1 cellular context compared by ENCODE assay signal in the genomic region with DNA sequence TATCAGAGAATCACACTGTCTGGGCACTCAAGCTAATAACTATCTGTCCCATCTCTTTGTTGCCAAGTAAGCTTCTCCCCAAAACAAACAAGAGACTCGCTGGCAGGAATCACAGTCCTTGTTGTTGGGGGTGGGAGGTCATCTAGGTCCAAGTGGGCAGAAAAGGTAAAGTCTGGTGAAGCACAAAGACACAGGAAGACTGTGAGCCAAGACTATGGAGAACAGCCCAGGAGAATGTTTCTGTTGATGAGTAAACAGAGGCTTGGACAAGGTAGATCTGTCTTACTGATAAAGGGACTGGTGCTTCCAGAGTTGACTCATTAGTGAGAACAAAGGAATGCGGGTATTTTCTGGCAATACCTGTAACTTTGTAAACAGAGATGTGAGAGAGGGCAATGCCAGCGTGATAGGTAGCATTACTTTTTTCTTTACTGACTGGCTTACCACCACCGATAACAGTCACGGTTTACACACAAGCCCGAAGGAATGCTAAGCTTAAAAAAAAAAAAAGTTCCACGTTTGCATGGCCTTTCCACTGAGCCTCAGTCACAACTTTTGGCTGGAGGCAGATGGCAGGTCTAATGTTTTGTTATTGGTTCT.
TF ChIP-seq lines count a peak whose summit lies in the region.

No MANE protein-coding gene starts in this region.

TF ChIP-seq in HepG2, 621 proteins besides CTCF, POLR2A, EP300 and RAD21 (continued from another document and continues in another):
- TF ChIP-seq, protein P1, sequence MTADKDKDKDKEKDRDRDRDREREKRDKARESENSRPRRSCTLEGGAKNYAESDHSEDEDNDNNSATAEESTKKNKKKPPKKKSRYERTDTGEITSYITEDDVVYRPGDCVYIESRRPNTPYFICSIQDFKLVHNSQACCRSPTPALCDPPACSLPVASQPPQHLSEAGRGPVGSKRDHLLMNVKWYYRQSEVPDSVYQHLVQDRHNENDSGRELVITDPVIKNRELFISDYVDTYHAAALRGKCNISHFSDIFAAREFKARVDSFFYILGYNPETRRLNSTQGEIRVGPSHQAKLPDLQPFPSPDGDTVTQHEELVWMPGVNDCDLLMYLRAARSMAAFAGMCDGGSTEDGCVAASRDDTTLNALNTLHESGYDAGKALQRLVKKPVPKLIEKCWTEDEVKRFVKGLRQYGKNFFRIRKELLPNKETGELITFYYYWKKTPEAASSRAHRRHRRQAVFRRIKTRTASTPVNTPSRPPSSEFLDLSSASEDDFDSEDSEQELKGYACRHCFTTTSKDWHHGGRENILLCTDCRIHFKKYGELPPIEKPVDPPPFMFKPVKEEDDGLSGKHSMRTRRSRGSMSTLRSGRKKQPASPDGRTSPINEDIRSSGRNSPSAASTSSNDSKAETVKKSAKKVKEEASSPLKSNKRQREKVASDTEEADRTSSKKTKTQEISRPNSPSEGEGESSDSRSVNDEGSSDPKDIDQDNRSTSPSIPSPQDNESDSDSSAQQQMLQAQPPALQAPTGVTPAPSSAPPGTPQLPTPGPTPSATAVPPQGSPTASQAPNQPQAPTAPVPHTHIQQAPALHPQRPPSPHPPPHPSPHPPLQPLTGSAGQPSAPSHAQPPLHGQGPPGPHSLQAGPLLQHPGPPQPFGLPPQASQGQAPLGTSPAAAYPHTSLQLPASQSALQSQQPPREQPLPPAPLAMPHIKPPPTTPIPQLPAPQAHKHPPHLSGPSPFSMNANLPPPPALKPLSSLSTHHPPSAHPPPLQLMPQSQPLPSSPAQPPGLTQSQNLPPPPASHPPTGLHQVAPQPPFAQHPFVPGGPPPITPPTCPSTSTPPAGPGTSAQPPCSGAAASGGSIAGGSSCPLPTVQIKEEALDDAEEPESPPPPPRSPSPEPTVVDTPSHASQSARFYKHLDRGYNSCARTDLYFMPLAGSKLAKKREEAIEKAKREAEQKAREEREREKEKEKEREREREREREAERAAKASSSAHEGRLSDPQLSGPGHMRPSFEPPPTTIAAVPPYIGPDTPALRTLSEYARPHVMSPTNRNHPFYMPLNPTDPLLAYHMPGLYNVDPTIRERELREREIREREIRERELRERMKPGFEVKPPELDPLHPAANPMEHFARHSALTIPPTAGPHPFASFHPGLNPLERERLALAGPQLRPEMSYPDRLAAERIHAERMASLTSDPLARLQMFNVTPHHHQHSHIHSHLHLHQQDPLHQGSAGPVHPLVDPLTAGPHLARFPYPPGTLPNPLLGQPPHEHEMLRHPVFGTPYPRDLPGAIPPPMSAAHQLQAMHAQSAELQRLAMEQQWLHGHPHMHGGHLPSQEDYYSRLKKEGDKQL (CRISPR knock-in tag; IDR thresholded peaks at IDR 0.05; ENCODE audit: low read depth) = peak; percentile 40; the same call in 1 of the 2 replicates
- TF ChIP-seq SNAI1 (CRISPR knock-in tag; IDR thresholded peaks at IDR 0.05; ENCODE audit: borderline replicate concordance) (peak; percentile 85; the same call in 1 of the 2 replicates), THYN1 (CRISPR knock-in tag; IDR thresholded peaks at IDR 0.05; ENCODE audit: borderline replicate concordance, low read depth) (peak; percentile 80; the same call in 1 of the 2 replicates), NFIC (IDR thresholded peaks at IDR 0.05; ENCODE audit: low read length) (peak; percentile 80), SNAPC2 (CRISPR knock-in tag; IDR thresholded peaks at IDR 0.05) (peak; percentile 84; the same call in 1 of the 2 replicates), SP140L (CRISPR knock-in tag; IDR thresholded peaks at IDR 0.05; ENCODE audit: borderline replicate concordance) (0 out of 2 replicates have a peak, but pooled peaks have one; percentile 19), HDAC2 (CRISPR knock-in tag; IDR thresholded peaks at IDR 0.05) (peak; percentile 60; the same call in 1 of the 2 replicates), ERF (CRISPR knock-in tag; IDR thresholded peaks at IDR 0.05) (peak; percentile 40), ELF1 (CRISPR knock-in tag; IDR thresholded peaks at IDR 0.05) (no peak), ZNF326 (CRISPR knock-in tag; IDR thresholded peaks at IDR 0.05; ENCODE audit: borderline replicate concordance) (no peak), FOXA3 (CRISPR knock-in tag; IDR thresholded peaks at IDR 0.05) (peak; percentile 90), TBX3 (IDR thresholded peaks at IDR 0.05; ENCODE audit: borderline replicate concordance) (peak; percentile 49; the same call in 1 of the 2 replicates), TCF12 (IDR thresholded peaks at IDR 0.05) (no peak), TCF12 (CRISPR knock-in tag; IDR thresholded peaks at IDR 0.05) (0 out of 2 replicates have a peak, but pooled peaks have one; percentile 21), SOX6 (IDR thresholded peaks at IDR 0.05) (no peak), SOX6 (CRISPR knock-in tag; IDR thresholded peaks at IDR 0.05) (peak; percentile 93), ZNF7 (CRISPR knock-in tag; IDR thresholded peaks at IDR 0.05) (no peak)
- TF ChIP-seq, protein P2, sequence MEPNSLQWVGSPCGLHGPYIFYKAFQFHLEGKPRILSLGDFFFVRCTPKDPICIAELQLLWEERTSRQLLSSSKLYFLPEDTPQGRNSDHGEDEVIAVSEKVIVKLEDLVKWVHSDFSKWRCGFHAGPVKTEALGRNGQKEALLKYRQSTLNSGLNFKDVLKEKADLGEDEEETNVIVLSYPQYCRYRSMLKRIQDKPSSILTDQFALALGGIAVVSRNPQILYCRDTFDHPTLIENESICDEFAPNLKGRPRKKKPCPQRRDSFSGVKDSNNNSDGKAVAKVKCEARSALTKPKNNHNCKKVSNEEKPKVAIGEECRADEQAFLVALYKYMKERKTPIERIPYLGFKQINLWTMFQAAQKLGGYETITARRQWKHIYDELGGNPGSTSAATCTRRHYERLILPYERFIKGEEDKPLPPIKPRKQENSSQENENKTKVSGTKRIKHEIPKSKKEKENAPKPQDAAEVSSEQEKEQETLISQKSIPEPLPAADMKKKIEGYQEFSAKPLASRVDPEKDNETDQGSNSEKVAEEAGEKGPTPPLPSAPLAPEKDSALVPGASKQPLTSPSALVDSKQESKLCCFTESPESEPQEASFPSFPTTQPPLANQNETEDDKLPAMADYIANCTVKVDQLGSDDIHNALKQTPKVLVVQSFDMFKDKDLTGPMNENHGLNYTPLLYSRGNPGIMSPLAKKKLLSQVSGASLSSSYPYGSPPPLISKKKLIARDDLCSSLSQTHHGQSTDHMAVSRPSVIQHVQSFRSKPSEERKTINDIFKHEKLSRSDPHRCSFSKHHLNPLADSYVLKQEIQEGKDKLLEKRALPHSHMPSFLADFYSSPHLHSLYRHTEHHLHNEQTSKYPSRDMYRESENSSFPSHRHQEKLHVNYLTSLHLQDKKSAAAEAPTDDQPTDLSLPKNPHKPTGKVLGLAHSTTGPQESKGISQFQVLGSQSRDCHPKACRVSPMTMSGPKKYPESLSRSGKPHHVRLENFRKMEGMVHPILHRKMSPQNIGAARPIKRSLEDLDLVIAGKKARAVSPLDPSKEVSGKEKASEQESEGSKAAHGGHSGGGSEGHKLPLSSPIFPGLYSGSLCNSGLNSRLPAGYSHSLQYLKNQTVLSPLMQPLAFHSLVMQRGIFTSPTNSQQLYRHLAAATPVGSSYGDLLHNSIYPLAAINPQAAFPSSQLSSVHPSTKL (CRISPR knock-in tag; IDR thresholded peaks at IDR 0.05) = peak; percentile 86
- TF ChIP-seq, protein P3, sequence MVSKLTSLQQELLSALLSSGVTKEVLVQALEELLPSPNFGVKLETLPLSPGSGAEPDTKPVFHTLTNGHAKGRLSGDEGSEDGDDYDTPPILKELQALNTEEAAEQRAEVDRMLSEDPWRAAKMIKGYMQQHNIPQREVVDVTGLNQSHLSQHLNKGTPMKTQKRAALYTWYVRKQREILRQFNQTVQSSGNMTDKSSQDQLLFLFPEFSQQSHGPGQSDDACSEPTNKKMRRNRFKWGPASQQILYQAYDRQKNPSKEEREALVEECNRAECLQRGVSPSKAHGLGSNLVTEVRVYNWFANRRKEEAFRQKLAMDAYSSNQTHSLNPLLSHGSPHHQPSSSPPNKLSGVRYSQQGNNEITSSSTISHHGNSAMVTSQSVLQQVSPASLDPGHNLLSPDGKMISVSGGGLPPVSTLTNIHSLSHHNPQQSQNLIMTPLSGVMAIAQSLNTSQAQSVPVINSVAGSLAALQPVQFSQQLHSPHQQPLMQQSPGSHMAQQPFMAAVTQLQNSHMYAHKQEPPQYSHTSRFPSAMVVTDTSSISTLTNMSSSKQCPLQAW (CRISPR knock-in tag; IDR thresholded peaks at IDR 0.05) = 0 out of 2 replicates have a peak, but pooled peaks have one; percentile 34
- TF ChIP-seq, protein P4, sequence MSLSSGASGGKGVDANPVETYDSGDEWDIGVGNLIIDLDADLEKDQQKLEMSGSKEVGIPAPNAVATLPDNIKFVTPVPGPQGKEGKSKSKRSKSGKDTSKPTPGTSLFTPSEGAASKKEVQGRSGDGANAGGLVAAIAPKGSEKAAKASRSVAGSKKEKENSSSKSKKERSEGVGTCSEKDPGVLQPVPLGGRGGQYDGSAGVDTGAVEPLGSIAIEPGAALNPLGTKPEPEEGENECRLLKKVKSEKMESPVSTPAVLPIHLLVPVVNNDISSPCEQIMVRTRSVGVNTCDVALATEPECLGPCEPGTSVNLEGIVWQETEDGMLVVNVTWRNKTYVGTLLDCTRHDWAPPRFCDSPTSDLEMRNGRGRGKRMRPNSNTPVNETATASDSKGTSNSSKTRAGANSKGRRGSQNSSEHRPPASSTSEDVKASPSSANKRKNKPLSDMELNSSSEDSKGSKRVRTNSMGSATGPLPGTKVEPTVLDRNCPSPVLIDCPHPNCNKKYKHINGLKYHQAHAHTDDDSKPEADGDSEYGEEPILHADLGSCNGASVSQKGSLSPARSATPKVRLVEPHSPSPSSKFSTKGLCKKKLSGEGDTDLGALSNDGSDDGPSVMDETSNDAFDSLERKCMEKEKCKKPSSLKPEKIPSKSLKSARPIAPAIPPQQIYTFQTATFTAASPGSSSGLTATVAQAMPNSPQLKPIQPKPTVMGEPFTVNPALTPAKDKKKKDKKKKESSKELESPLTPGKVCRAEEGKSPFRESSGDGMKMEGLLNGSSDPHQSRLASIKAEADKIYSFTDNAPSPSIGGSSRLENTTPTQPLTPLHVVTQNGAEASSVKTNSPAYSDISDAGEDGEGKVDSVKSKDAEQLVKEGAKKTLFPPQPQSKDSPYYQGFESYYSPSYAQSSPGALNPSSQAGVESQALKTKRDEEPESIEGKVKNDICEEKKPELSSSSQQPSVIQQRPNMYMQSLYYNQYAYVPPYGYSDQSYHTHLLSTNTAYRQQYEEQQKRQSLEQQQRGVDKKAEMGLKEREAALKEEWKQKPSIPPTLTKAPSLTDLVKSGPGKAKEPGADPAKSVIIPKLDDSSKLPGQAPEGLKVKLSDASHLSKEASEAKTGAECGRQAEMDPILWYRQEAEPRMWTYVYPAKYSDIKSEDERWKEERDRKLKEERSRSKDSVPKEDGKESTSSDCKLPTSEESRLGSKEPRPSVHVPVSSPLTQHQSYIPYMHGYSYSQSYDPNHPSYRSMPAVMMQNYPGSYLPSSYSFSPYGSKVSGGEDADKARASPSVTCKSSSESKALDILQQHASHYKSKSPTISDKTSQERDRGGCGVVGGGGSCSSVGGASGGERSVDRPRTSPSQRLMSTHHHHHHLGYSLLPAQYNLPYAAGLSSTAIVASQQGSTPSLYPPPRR (CRISPR knock-in tag; IDR thresholded peaks at IDR 0.05; ENCODE audit: borderline replicate concordance) = peak; percentile 58
- TF ChIP-seq, protein P5, sequence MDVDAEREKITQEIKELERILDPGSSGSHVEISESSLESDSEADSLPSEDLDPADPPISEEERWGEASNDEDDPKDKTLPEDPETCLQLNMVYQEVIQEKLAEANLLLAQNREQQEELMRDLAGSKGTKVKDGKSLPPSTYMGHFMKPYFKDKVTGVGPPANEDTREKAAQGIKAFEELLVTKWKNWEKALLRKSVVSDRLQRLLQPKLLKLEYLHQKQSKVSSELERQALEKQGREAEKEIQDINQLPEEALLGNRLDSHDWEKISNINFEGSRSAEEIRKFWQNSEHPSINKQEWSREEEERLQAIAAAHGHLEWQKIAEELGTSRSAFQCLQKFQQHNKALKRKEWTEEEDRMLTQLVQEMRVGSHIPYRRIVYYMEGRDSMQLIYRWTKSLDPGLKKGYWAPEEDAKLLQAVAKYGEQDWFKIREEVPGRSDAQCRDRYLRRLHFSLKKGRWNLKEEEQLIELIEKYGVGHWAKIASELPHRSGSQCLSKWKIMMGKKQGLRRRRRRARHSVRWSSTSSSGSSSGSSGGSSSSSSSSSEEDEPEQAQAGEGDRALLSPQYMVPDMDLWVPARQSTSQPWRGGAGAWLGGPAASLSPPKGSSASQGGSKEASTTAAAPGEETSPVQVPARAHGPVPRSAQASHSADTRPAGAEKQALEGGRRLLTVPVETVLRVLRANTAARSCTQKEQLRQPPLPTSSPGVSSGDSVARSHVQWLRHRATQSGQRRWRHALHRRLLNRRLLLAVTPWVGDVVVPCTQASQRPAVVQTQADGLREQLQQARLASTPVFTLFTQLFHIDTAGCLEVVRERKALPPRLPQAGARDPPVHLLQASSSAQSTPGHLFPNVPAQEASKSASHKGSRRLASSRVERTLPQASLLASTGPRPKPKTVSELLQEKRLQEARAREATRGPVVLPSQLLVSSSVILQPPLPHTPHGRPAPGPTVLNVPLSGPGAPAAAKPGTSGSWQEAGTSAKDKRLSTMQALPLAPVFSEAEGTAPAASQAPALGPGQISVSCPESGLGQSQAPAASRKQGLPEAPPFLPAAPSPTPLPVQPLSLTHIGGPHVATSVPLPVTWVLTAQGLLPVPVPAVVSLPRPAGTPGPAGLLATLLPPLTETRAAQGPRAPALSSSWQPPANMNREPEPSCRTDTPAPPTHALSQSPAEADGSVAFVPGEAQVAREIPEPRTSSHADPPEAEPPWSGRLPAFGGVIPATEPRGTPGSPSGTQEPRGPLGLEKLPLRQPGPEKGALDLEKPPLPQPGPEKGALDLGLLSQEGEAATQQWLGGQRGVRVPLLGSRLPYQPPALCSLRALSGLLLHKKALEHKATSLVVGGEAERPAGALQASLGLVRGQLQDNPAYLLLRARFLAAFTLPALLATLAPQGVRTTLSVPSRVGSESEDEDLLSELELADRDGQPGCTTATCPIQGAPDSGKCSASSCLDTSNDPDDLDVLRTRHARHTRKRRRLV (CRISPR knock-in tag; IDR thresholded peaks at IDR 0.05) = peak; percentile 65; the same call in 1 of the 2 replicates
- TF ChIP-seq, protein P6, sequence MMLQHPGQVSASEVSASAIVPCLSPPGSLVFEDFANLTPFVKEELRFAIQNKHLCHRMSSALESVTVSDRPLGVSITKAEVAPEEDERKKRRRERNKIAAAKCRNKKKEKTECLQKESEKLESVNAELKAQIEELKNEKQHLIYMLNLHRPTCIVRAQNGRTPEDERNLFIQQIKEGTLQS (CRISPR knock-in tag; IDR thresholded peaks at IDR 0.05) = peak; percentile 48; the same call in 1 of the 2 replicates
- TF ChIP-seq, protein P7, sequence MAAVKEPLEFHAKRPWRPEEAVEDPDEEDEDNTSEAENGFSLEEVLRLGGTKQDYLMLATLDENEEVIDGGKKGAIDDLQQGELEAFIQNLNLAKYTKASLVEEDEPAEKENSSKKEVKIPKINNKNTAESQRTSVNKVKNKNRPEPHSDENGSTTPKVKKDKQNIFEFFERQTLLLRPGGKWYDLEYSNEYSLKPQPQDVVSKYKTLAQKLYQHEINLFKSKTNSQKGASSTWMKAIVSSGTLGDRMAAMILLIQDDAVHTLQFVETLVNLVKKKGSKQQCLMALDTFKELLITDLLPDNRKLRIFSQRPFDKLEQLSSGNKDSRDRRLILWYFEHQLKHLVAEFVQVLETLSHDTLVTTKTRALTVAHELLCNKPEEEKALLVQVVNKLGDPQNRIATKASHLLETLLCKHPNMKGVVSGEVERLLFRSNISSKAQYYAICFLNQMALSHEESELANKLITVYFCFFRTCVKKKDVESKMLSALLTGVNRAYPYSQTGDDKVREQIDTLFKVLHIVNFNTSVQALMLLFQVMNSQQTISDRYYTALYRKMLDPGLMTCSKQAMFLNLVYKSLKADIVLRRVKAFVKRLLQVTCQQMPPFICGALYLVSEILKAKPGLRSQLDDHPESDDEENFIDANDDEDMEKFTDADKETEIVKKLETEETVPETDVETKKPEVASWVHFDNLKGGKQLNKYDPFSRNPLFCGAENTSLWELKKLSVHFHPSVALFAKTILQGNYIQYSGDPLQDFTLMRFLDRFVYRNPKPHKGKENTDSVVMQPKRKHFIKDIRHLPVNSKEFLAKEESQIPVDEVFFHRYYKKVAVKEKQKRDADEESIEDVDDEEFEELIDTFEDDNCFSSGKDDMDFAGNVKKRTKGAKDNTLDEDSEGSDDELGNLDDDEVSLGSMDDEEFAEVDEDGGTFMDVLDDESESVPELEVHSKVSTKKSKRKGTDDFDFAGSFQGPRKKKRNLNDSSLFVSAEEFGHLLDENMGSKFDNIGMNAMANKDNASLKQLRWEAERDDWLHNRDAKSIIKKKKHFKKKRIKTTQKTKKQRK (IDR thresholded peaks at IDR 0.05; ENCODE audit: low read length) = no peak
